Comparison of ENCODE assay signal across 23 cellular contexts in the genomic region with DNA sequence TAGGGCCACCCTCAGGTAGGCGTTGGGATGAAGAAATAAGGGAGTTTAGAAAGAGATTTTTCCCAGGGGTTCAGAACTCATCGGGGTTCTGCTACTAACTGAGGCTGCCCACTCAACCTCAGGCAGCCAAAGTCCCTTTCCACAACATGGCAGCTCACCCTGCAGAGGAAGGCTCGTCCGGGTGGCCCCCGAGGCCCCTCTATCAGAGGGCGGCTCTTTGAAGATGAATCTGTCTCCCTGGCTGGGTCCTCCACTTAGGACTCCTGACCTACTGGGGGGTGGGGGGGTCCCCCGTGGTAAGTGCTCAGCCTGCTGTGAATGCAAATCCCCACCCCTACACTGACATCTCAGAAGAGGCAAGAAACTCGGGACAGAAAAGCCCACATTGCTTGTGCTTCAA.
DNase-seq lines count a peak whose midpoint lies in the region; ATAC-seq and TF ChIP-seq lines count a peak whose summit lies in the region.
"Had no signal": no experiment of that assay in that cellular context is flagged by ENCODE, and none has a peak within 500 bp of the region (broad histone marks: within the 10 kb centered on the region; RNA-seq: fewer than 3 reads in every experiment).

No MANE protein-coding gene starts in this region.

- ATAC-seq in GM21619 (IDR thresholded peaks at IDR 0.05; ENCODE audit: unreplicated experiment): no peak
- ATAC-seq: A549, GM12878 had no signal

- H3K4me1 Mint-ChIP-seq in activated CD4-positive, alpha-beta T cell treated with anti-CD3 and anti-CD28 coated beads, Interleukin-2, amount 10 ng/mL, durations not matched to agents 24 days and 14 days: no peaks in the 10 kb centered on the region
- H3K4me1 Mint-ChIP-seq: CD14-positive monocyte; CD4-positive, alpha-beta memory T cell; CD4-positive, CD25-positive, alpha-beta regulatory T cell; CD8-positive, alpha-beta memory T cell had no signal

- no peak overlapping the region for H3K4me3 ChIP-seq in esophagus muscularis mucosa
- H3K4me3 ChIP-seq: A549, BLaER1, GM12878 had no signal

- H3K27ac Mint-ChIP-seq in activated CD4-positive, alpha-beta T cell treated with anti-CD3 and anti-CD28 coated beads, Interleukin-2, amount 10 ng/mL, durations not matched to agents 24 days and 14 days: no peak overlapping the region
- H3K27ac Mint-ChIP-seq: CD14-positive monocyte; CD4-positive, alpha-beta memory T cell; CD4-positive, CD25-positive, alpha-beta regulatory T cell; CD8-positive, alpha-beta memory T cell had no signal

- no peaks in the 10 kb centered on the region for H3K27me3 ChIP-seq in esophagus muscularis mucosa
- H3K27me3 ChIP-seq: BLaER1 had no signal

- H3K9me3 ChIP-seq in esophagus muscularis mucosa: no peaks in the 10 kb centered on the region
- H3K9me3 ChIP-seq: A549, BE2C had no signal

- WGBS in esophagus muscularis mucosa: 82% methylated on average over 4 of the region's 8 CpGs

- peak; percentile 23 for DNase-seq in activated CD4-positive, alpha-beta T cell treated with anti-CD3 and anti-CD28 coated beads, Interleukin-2, amount 10 ng/mL, durations not matched to agents 24 days and 14 days
- DNase-seq in activated CD4-positive, alpha-beta T cell treated with anti-CD3 and anti-CD28 coated beads, Interleukin-2, amount 50 U/mL, for 48 hours: no peak
- peak; percentile 91 for DNase-seq in esophagus muscularis mucosa (ENCODE audit: extremely low spot score)
- DNase-seq in iPS-NIHi11 (ENCODE audit: low spot score): no peak
- DNase-seq: BE2C; C1 segment of cervical spinal cord; CD4-positive, alpha-beta memory T cell; CD4-positive, CD25-positive, alpha-beta regulatory T cell; CD8-positive, alpha-beta memory T cell; COR-L47; DMS 273 treated with DMSO at 0.1 percent for 48 hours; DMS153; DMS53; DMS79; DND-41; EL; GDM1 had no signal

- no peak overlapping the region for H3K27ac ChIP-seq in esophagus muscularis mucosa (replicated peaks in 1 of 4)
- H3K27ac ChIP-seq: 22Rv1, A549, BLaER1 had no signal

- TF ChIP-seq CTCF in esophagus muscularis mucosa (IDR thresholded peaks at IDR 0.05): no peak

- no peaks in the 10 kb centered on the region for H3K36me3 Mint-ChIP-seq in activated CD4-positive, alpha-beta T cell treated with anti-CD3 and anti-CD28 coated beads, Interleukin-2, amount 10 ng/mL, durations not matched to agents 24 days and 14 days (ENCODE audit: low read depth)
- H3K36me3 Mint-ChIP-seq: CD14-positive monocyte; CD4-positive, alpha-beta memory T cell; CD4-positive, CD25-positive, alpha-beta regulatory T cell; CD8-positive, alpha-beta memory T cell had no signal

- no peak overlapping the region for H3K4me3 Mint-ChIP-seq in activated CD4-positive, alpha-beta T cell treated with anti-CD3 and anti-CD28 coated beads, Interleukin-2, amount 10 ng/mL, durations not matched to agents 24 days and 14 days
- H3K4me3 Mint-ChIP-seq: CD14-positive monocyte; CD4-positive, CD25-positive, alpha-beta regulatory T cell; CD8-positive, alpha-beta memory T cell had no signal

- no peaks in the 10 kb centered on the region for H3K9me3 Mint-ChIP-seq in activated CD4-positive, alpha-beta T cell treated with anti-CD3 and anti-CD28 coated beads, Interleukin-2, amount 10 ng/mL, durations not matched to agents 24 days and 14 days
- H3K9me3 Mint-ChIP-seq: CD4-positive, CD25-positive, alpha-beta regulatory T cell had no signal

- H3K36me3 ChIP-seq in esophagus muscularis mucosa: no peaks in the 10 kb centered on the region
- H3K36me3 ChIP-seq: BE2C, BLaER1 had no signal

- no peak for TF ChIP-seq POLR2A in esophagus muscularis mucosa (IDR thresholded peaks at IDR 0.05; ENCODE audit: low read depth)

- intact Hi-C loops in activated CD4-positive, alpha-beta T cell treated with anti-CD3 and anti-CD28 coated beads, Interleukin-2, amount 10 ng/mL, durations not matched to agents 24 days and 14 days (cut with micrococcal nuclease): no loop called here
- intact Hi-C loops in esophagus muscularis mucosa (cut with DNase I): no loop called here

- TF ChIP-seq EP300 in esophagus muscularis mucosa (IDR thresholded peaks at IDR 0.05): no peak

- no peaks in the 10 kb centered on the region for H3K27me3 Mint-ChIP-seq in activated CD4-positive, alpha-beta T cell treated with anti-CD3 and anti-CD28 coated beads, Interleukin-2, amount 10 ng/mL, durations not matched to agents 24 days and 14 days
- H3K27me3 Mint-ChIP-seq: CD4-positive, CD25-positive, alpha-beta regulatory T cell had no signal

- peaks cover 0 to 28% (median 19%) of the 10 kb centered on the region in 4 donors for H3K4me1 ChIP-seq in esophagus muscularis mucosa
- H3K4me1 ChIP-seq: A549, BE2C, BLaER1 had no signal

Comparison
In these comparisons a context has a peak if more than half of its experiments do, and no peak if none do; other contexts are left out.
1. DNase-seq: peak in activated CD4-positive, alpha-beta T cell treated with anti-CD3 and anti-CD28 coated beads, Interleukin-2, amount 10 ng/mL, durations not matched to agents 24 days and 14 days (single experiment) and esophagus muscularis mucosa (single experiment); none in activated CD4-positive, alpha-beta T cell treated with anti-CD3 and anti-CD28 coated beads, Interleukin-2, amount 50 U/mL, for 48 hours (0 of 2) and iPS-NIHi11 (single experiment).